Comparison of ENCODE assay signal across 1 cellular context in the genomic region with DNA sequence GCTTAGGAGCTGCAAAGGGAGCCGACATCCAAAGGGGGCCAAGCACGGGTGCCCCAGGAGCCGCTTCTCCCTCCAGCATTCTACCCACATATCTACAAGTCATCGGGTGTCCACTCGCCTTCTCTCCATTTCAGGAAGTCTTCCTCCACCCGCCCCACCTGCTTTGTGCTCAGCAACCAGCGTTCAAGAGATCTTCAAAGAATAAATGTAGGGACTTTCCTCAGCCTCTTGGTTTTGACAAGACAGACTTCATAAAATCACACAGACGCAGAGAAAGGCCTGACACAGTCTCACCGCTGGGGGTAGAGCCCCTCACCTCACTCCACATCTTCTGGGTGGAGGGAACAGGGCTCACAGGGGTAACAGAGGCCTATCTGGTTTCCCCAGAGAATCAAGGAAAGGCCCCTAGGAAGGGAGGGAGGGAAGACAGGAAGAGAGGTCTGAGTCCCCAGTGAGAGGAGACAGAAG.
TF ChIP-seq lines count a peak whose summit lies in the region.

No MANE protein-coding gene starts in this region.

TF ChIP-seq in HEK293T, 16 proteins besides CTCF, POLR2A, EP300 and RAD21 (continued from another document):
- TF ChIP-seq, protein P1, sequence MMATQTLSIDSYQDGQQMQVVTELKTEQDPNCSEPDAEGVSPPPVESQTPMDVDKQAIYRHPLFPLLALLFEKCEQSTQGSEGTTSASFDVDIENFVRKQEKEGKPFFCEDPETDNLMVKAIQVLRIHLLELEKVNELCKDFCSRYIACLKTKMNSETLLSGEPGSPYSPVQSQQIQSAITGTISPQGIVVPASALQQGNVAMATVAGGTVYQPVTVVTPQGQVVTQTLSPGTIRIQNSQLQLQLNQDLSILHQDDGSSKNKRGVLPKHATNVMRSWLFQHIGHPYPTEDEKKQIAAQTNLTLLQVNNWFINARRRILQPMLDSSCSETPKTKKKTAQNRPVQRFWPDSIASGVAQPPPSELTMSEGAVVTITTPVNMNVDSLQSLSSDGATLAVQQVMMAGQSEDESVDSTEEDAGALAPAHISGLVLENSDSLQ (IDR thresholded peaks at IDR 0.05), result no peak
